Comparison of ENCODE assay signal across 23 cellular contexts in the genomic region with DNA sequence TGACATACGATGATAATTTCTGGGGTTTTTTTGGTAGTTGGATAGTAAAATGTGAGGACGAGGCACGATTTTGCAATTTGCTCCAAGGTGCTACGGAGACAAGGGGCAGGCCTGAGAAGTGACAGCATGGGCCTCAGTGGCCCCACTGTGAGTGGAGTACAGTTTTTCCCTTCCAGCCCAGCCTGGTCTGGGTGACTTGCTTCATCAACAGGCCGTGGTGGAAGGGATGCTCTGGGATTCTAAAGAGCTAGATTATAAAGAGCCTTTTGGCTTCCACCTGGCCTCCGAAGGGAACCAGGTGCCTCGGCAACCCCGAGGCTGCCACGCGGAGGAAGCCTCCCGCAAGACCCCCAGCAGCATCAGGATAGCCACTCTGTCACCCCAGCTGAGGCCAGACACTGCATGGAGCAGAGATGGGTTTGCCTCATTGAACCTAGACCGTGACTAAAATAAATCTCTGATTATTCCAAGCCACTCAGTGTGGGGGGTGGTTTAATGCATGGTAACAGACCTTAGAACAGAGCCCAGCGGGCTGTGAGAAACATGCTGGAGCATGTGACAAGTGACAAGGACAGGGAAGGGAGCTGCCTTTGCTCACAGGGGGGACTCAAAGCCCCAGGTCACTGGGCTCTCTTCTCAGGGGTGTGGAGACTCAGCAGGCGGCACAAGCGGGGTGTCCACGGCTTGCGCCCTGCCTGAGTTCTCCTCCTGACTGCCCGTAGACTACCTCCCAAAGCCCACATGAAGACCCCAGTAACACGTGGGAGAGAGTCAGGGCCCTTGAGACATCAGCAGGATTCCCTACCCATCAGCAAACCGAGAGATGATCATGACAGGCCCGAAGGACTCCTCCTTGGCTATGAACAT. TPM values are rescaled to one million over a fixed set of nuclear protein-coding genes. Genes with fewer than 3 reads are reported as not detected.
DNase-seq lines count a peak whose midpoint lies in the region; ATAC-seq and TF ChIP-seq lines count a peak whose summit lies in the region.
"Had no signal": no experiment of that assay in that cellular context is flagged by ENCODE, and none has a peak within 500 bp of the region (broad histone marks: within the 10 kb centered on the region; RNA-seq: fewer than 3 reads in every experiment).

No MANE protein-coding gene starts in this region.

- H3K4me3 ChIP-seq in colonic mucosa (no peak overlapping the region), sigmoid colon (no peak overlapping the region)

- intact Hi-C loops in activated CD4-positive, alpha-beta memory T cell treated with anti-CD3 and anti-CD28 coated beads for 36 hours (cut with micrococcal nuclease) = no loop called here
- intact Hi-C loops in colonic mucosa (cut with DNase I) (no loop called here), sigmoid colon (cut with DNase I) (no loop called here)

- no peak overlapping the region for H3K27ac Mint-ChIP-seq in activated CD4-positive, alpha-beta memory T cell treated with anti-CD3 and anti-CD28 coated beads, Interleukin-2, amount 10 ng/mL, durations not matched to agents 7 days and 5 days
- H3K27ac Mint-ChIP-seq in activated CD4-positive, alpha-beta memory T cell treated with anti-CD3 and anti-CD28 coated beads for 36 hours = no peak overlapping the region
- H3K27ac Mint-ChIP-seq in natural killer cell treated with Interleukin-12 subunit alpha and Interleukin-12 subunit beta and Interleukin-15 and Interleukin-18, amount 100 ng/mL, for 72 hours = no peak overlapping the region
- H3K27ac Mint-ChIP-seq: B cell; CD4-positive, CD25-positive, alpha-beta regulatory T cell; H9; IgD-negative memory B cell had no signal

- H3K36me3 ChIP-seq in colonic mucosa (no peaks in the 10 kb centered on the region), sigmoid colon (no peaks in the 10 kb centered on the region)

- H3K4me3 Mint-ChIP-seq in activated CD4-positive, alpha-beta memory T cell treated with anti-CD3 and anti-CD28 coated beads, Interleukin-2, amount 10 ng/mL, durations not matched to agents 7 days and 5 days = no peak overlapping the region
- H3K4me3 Mint-ChIP-seq in activated CD4-positive, alpha-beta memory T cell treated with anti-CD3 and anti-CD28 coated beads for 36 hours = no peak overlapping the region
- no peak overlapping the region for H3K4me3 Mint-ChIP-seq in natural killer cell treated with Interleukin-12 subunit alpha and Interleukin-12 subunit beta and Interleukin-15 and Interleukin-18, amount 100 ng/mL, for 72 hours
- H3K4me3 Mint-ChIP-seq: B cell; CD4-positive, CD25-positive, alpha-beta regulatory T cell; H9; IgD-negative memory B cell had no signal

- ATAC-seq in natural killer cell treated with Interleukin-12 subunit alpha and Interleukin-12 subunit beta and Interleukin-15 and Interleukin-18, amount 100 ng/mL, for 72 hours = no peak
- no peak for ATAC-seq in GM18517 (IDR thresholded peaks at IDR 0.05; ENCODE audit: unreplicated experiment)
- ATAC-seq: Panc1, Right ventricle myocardium inferior had no signal

- no peaks in the 10 kb centered on the region for H3K9me3 ChIP-seq in colonic mucosa
- H3K9me3 ChIP-seq in sigmoid colon = peaks cover 0 to 2% (median 0%) of the 10 kb centered on the region in 4 donors
- H3K9me3 ChIP-seq: Caco-2 had no signal

- POLR2A ChIA-PET in activated CD4-positive, alpha-beta memory T cell treated with anti-CD3 and anti-CD28 coated beads, Interleukin-2, amount 10 ng/mL, durations not matched to agents 7 days and 5 days (lab: Charles Lee) = no interaction called here
- POLR2A ChIA-PET in activated CD4-positive, alpha-beta memory T cell treated with anti-CD3 and anti-CD28 coated beads for 36 hours (lab: Charles Lee) = no interaction called here

- H3K27me3 Mint-ChIP-seq in activated CD4-positive, alpha-beta memory T cell treated with anti-CD3 and anti-CD28 coated beads, Interleukin-2, amount 10 ng/mL, durations not matched to agents 7 days and 5 days = no peaks in the 10 kb centered on the region
- H3K27me3 Mint-ChIP-seq in activated CD4-positive, alpha-beta memory T cell treated with anti-CD3 and anti-CD28 coated beads for 36 hours = no peaks in the 10 kb centered on the region
- H3K27me3 Mint-ChIP-seq in natural killer cell treated with Interleukin-12 subunit alpha and Interleukin-12 subunit beta and Interleukin-15 and Interleukin-18, amount 100 ng/mL, for 72 hours = no peaks in the 10 kb centered on the region
- H3K27me3 Mint-ChIP-seq: B cell; CD4-positive, CD25-positive, alpha-beta regulatory T cell had no signal

- H3K4me1 ChIP-seq in colonic mucosa (no peaks in the 10 kb centered on the region), sigmoid colon (peaks cover 0 to 18% (median 17%) of the 10 kb centered on the region in 4 donors)
- H3K4me1 ChIP-seq: Caco-2 had no signal

- 93 to 94% methylated on average over 21 of the region's 21 CpGs for WGBS in sigmoid colon, 2 donors

- H3K36me3 Mint-ChIP-seq in activated CD4-positive, alpha-beta memory T cell treated with anti-CD3 and anti-CD28 coated beads, Interleukin-2, amount 10 ng/mL, durations not matched to agents 7 days and 5 days (ENCODE audit: low read depth) = no peaks in the 10 kb centered on the region
- H3K36me3 Mint-ChIP-seq in activated CD4-positive, alpha-beta memory T cell treated with anti-CD3 and anti-CD28 coated beads for 36 hours = no peaks in the 10 kb centered on the region
- H3K36me3 Mint-ChIP-seq in natural killer cell treated with Interleukin-12 subunit alpha and Interleukin-12 subunit beta and Interleukin-15 and Interleukin-18, amount 100 ng/mL, for 72 hours = no peaks in the 10 kb centered on the region
- H3K36me3 Mint-ChIP-seq: CD4-positive, CD25-positive, alpha-beta regulatory T cell; IgD-negative memory B cell had no signal

- H3K9ac ChIP-seq in colonic mucosa (ENCODE audit: low read depth in 2 of 2, low read length in 2 of 2) = no peak overlapping the region

- TF ChIP-seq CTCF in colonic mucosa (IDR thresholded peaks at IDR 0.05) (no peak), sigmoid colon (IDR thresholded peaks at IDR 0.05) (no peak)

- no peaks in the 10 kb centered on the region for H3K4me1 Mint-ChIP-seq in activated CD4-positive, alpha-beta memory T cell treated with anti-CD3 and anti-CD28 coated beads, Interleukin-2, amount 10 ng/mL, durations not matched to agents 7 days and 5 days
- H3K4me1 Mint-ChIP-seq in activated CD4-positive, alpha-beta memory T cell treated with anti-CD3 and anti-CD28 coated beads for 36 hours (ENCODE audit: low read depth) = no peaks in the 10 kb centered on the region
- H3K4me1 Mint-ChIP-seq in natural killer cell treated with Interleukin-12 subunit alpha and Interleukin-12 subunit beta and Interleukin-15 and Interleukin-18, amount 100 ng/mL, for 72 hours (ENCODE audit: low read depth in 2 of 2) = no peaks in the 10 kb centered on the region
- H3K4me1 Mint-ChIP-seq: B cell; CD4-positive, CD25-positive, alpha-beta regulatory T cell; IgD-negative memory B cell had no signal

- no peak for TF ChIP-seq POLR2A in sigmoid colon (IDR thresholded peaks at IDR 0.05)

- no peaks in the 10 kb centered on the region for H3K9me3 Mint-ChIP-seq in activated CD4-positive, alpha-beta memory T cell treated with anti-CD3 and anti-CD28 coated beads, Interleukin-2, amount 10 ng/mL, durations not matched to agents 7 days and 5 days
- no peaks in the 10 kb centered on the region for H3K9me3 Mint-ChIP-seq in activated CD4-positive, alpha-beta memory T cell treated with anti-CD3 and anti-CD28 coated beads for 36 hours
- H3K9me3 Mint-ChIP-seq in natural killer cell treated with Interleukin-12 subunit alpha and Interleukin-12 subunit beta and Interleukin-15 and Interleukin-18, amount 100 ng/mL, for 72 hours = no peaks in the 10 kb centered on the region
- H3K9me3 Mint-ChIP-seq: H9, IgD-negative memory B cell had no signal

- DNase-seq in activated CD4-positive, alpha-beta memory T cell treated with anti-CD3 and anti-CD28 coated beads, Interleukin-2, amount 10 ng/mL, durations not matched to agents 7 days and 5 days = peak; percentile 10
- no peak for DNase-seq in activated CD4-positive, alpha-beta memory T cell treated with anti-CD3 and anti-CD28 coated beads for 36 hours
- DNase-seq in colonic mucosa (peak; percentile 11), sigmoid colon (peak; percentile 38), HuH-7.5 (ENCODE audit: low spot score) (no peak), NCI-H2029 (lab: John Stamatoyannopoulos, UW) (no peak)
- DNase-seq in natural killer cell treated with Interleukin-12 subunit alpha and Interleukin-12 subunit beta and Interleukin-15 and Interleukin-18, amount 100 ng/mL, for 72 hours (ENCODE audit: low spot score) = peak; percentile 48
- DNase-seq: Caco-2; CD4-positive, CD25-positive, alpha-beta regulatory T cell; DMS53; H9; Kasumi-1; NCI-H1105; NCI-H1694; NCI-H2107; NCI-H2227 treated with DMSO at 0.1 percent for 48 hours; NCI-H524 had no signal

- H3K27ac ChIP-seq in colonic mucosa = no peak overlapping the region
- no peak overlapping the region for H3K27ac ChIP-seq in sigmoid colon
- H3K27ac ChIP-seq: 22Rv1 had no signal

- H3K27me3 ChIP-seq in colonic mucosa (no peaks in the 10 kb centered on the region), sigmoid colon (no peaks in the 10 kb centered on the region)

- TF ChIP-seq EP300 in sigmoid colon (IDR thresholded peaks at IDR 0.05) = no peak

- CTCF ChIA-PET in activated CD4-positive, alpha-beta memory T cell treated with anti-CD3 and anti-CD28 coated beads, Interleukin-2, amount 10 ng/mL, durations not matched to agents 7 days and 5 days (lab: Charles Lee) = no interaction called here
- CTCF ChIA-PET in activated CD4-positive, alpha-beta memory T cell treated with anti-CD3 and anti-CD28 coated beads for 36 hours (lab: Charles Lee) = no interaction called here

RNA-seq across cellular contexts. Expression of a gene that starts 22.6 kb away (rescaled TPM):
- 10 to 100 TPM; 25.6 to 30.0 TPM for total RNA-seq in activated CD4-positive, alpha-beta memory T cell treated with anti-CD3 and anti-CD28 coated beads, Interleukin-2, amount 10 ng/mL, durations not matched to agents 7 days and 5 days
- total RNA-seq in activated CD4-positive, alpha-beta memory T cell treated with anti-CD3 and anti-CD28 coated beads for 36 hours = 10 to 100 TPM; 26.3 to 27.3 TPM
- total RNA-seq in colonic mucosa = 10 to 100 TPM; 27.6 to 33.1 TPM
- 10 to 100 TPM; 30.4 to 36.4 TPM for total RNA-seq in natural killer cell treated with Interleukin-12 subunit alpha and Interleukin-12 subunit beta and Interleukin-15 and Interleukin-18, amount 100 ng/mL, for 72 hours
- 10 to 100 TPM; 28.9 to 59.5 (median 42.1) TPM for total RNA-seq in sigmoid colon
- polyA plus RNA-seq in sigmoid colon = 10 to 100 TPM in 2 of 3 donors, 1 to 10 TPM in 1; 5.1 to 27.6 (median 19.8) TPM

Comparison
In these comparisons a context has a peak if more than half of its experiments do, and no peak if none do; other contexts are left out.
1. DNase-seq: peak in activated CD4-positive, alpha-beta memory T cell treated with anti-CD3 and anti-CD28 coated beads, Interleukin-2, amount 10 ng/mL, durations not matched to agents 7 days and 5 days (single experiment), colonic mucosa (single experiment), natural killer cell treated with Interleukin-12 subunit alpha and Interleukin-12 subunit beta and Interleukin-15 and Interleukin-18, amount 100 ng/mL, for 72 hours (single experiment) and sigmoid colon (single experiment); none in activated CD4-positive, alpha-beta memory T cell treated with anti-CD3 and anti-CD28 coated beads for 36 hours (single experiment), HuH-7.5 (single experiment) and NCI-H2029 (single experiment).